ENCODE assay signal across 14 cellular contexts in the genomic region with DNA sequence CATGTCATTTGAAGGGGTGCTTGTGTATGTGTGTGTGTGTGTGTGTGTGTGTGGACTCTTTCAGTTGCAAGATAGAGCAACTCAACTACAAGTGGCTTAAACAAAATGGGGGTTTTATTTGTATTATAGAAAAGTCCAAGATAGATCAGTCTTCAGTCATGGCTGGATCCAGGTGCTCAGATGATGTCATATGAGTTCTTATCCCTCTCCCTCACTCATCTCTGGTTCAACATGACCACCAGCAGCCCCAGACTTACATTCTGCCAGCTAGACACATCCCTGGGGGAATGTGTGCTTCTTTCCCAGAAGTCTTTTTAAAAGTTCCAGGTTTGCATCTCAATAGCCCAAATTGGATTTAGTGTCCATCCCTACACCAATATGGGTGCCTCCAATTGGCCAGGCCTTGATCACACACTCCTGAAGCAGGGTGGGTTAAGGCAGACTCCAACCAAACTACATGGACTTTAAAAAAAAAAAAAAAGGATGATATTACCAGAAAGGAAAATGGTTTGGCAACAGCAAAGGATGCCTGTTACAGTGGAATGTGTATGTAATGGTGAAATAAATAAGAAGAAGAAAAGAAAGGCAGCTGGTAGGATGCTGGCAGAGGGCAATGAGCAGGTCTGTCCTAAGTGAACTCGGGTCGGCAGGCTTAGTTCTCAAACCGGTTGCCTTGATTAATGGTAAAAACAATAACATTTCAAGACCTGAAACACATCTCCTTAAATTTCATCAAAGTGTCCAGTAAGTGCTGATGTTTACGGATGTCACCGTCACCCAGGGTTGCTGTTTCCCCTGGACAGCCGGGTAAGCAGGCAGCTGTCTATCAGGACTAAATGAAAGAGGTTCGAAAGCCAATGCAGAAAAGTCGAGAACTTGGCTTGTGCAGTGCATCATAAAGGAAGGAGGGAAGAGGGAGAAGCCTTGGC.
DNase-seq lines count a peak whose midpoint lies in the region; ATAC-seq and TF ChIP-seq lines count a peak whose summit lies in the region.
"Had no signal": no experiment of that assay in that cellular context is flagged by ENCODE, and none has a peak within 500 bp of the region (broad histone marks: within the 10 kb centered on the region; RNA-seq: fewer than 3 reads in every experiment).

No MANE protein-coding gene starts in this region.

- no peak overlapping the region; the same call in 1 of the 2 replicates for H4K91ac ChIP-seq in IMR-90 (ENCODE audit: insufficient read depth, low read depth, low read length)

- H3K23ac ChIP-seq in IMR-90 (ENCODE audit: low read depth, low read length), result 0 out of 2 replicates have a peak overlapping the region, but pooled peaks have one; percentile 22

- peak overlapping the region; percentile 30 for H2BK5ac ChIP-seq in IMR-90 (ENCODE audit: low read depth, low read length, poor library complexity, severe bottlenecking)

- no peak for TF ChIP-seq CTCF in C4-2B (conservative IDR thresholded peaks at IDR 0.05)
- no peak for TF ChIP-seq CTCF in IMR-90 (conservative IDR thresholded peaks at IDR 0.05; ENCODE audit: low read depth, low read length)
- TF ChIP-seq CTCF in chondrocyte (IDR thresholded peaks at IDR 0.05), result no peak
- TF ChIP-seq CTCF in osteoblast (IDR thresholded peaks at IDR 0.05; ENCODE audit: extremely low read depth, low read depth, low read length), result no peak

- in situ Hi-C loops in IMR-90 (cut with MboI; ENCODE audit: low sequenced_read_pairs), result loop anchor here (10.0 kb wide), 2 partner anchors 303 to 383 kb away; partner anchors contain the start of gene RBPJ

- no TSS peak for BruUV-seq in IMR-90 (replicated peaks; lab: Mats Ljungman, UMichigan)

- H4K20me1 ChIP-seq in IMR-90 (ENCODE audit: insufficient read depth, low read length) (no peaks in the 10 kb centered on the region), osteoblast (ENCODE audit: insufficient read depth, low read length) (no peaks in the 10 kb centered on the region)

- peak overlapping the region; percentile 40; the same call in 1 of the 2 replicates for H2AK5ac ChIP-seq in IMR-90 (ENCODE audit: low read depth, low read length)

- peaks cover 35% of the 10 kb centered on the region for H3K4me1 Mint-ChIP-seq in chondrocyte (ENCODE audit: low read depth)
- H3K4me1 Mint-ChIP-seq: activated CD4-positive, alpha-beta T cell treated with anti-CD3 and anti-CD28 coated beads, Interleukin-2, amount 10 ng/mL, durations not matched to agents 7 days and 5 days had no signal

- TF ChIP-seq RAD21 in IMR-90 (IDR thresholded peaks at IDR 0.05; ENCODE audit: low read length), result no peak

- POLR2A ChIA-PET in IMR-90 (lab: Charles Lee; ENCODE audit: unreplicated experiment), result no interaction called here

- H3K79me2 ChIP-seq in osteoblast (ENCODE audit: insufficient read depth, low read length), result no peaks in the 10 kb centered on the region

- peak overlapping the region; percentile 35 for H3K27ac Mint-ChIP-seq in chondrocyte (ENCODE audit: unreplicated experiment)
- H3K27ac Mint-ChIP-seq: activated CD4-positive, alpha-beta T cell treated with anti-CD3 and anti-CD28 coated beads, Interleukin-2, amount 10 ng/mL, durations not matched to agents 7 days and 5 days; H9 had no signal

- intact Hi-C loops in IMR-90 (cut with micrococcal nuclease), result loop anchor here (5.0 to 10.0 kb wide), 2 partner anchors 151 to 703 kb away; no protein-coding TSS in a partner anchor

- peak overlapping the region; percentile 33; the same call in 1 of the 2 replicates for H3K27ac ChIP-seq in C4-2B
- H3K27ac ChIP-seq in IMR-90 (ENCODE audit: insufficient read depth, low read length), result no peak overlapping the region
- peak overlapping the region; percentile 90 for H3K27ac ChIP-seq in osteoblast (ENCODE audit: low read depth, low read length)
- H3K27ac ChIP-seq: SK-N-MC had no signal

- H3K4me3 Mint-ChIP-seq in chondrocyte (ENCODE audit: unreplicated experiment), result no peak overlapping the region
- H3K4me3 Mint-ChIP-seq: activated CD4-positive, alpha-beta T cell treated with anti-CD3 and anti-CD28 coated beads, Interleukin-2, amount 10 ng/mL, durations not matched to agents 7 days and 5 days; H9 had no signal

- H3K9me3 Mint-ChIP-seq in chondrocyte (ENCODE audit: low read depth), result no peaks in the 10 kb centered on the region
- H3K9me3 Mint-ChIP-seq: activated CD4-positive, alpha-beta T cell treated with anti-CD3 and anti-CD28 coated beads, Interleukin-2, amount 10 ng/mL, durations not matched to agents 7 days and 5 days had no signal

- H2BK15ac ChIP-seq in IMR-90 (ENCODE audit: low read depth, low read length), result peak overlapping the region; percentile 55; the same call in 1 of the 3 replicates

- WGBS in IMR-90 (ENCODE audit: extremely low coverage in 2 of 2, insufficient read length in 1 of 2), 2 experiments, result 60% methylated on average over 1 of the region's 8 CpGs; no CpG with 5 or more reads in 1 of the 2 experiments

- H3K4me2 ChIP-seq in IMR-90 (ENCODE audit: low read depth, low read length) (peak overlapping the region; percentile 21), osteoblast (ENCODE audit: insufficient read depth, low read length) (peak overlapping the region; percentile 70)

- no peak overlapping the region for H2AK9ac ChIP-seq in IMR-90 (replicated peaks; ENCODE audit: low read depth, low read length, poor library complexity)

- dilution Hi-C loops in IMR-90 (cut with HindIII; ENCODE audit: low sequenced_read_pairs, unreplicated experiment), result no loop called here

- H3K27me3 ChIP-seq in IMR-90 (ENCODE audit: control insufficient read depth, insufficient read depth, low read length), result peaks cover 5% of the 10 kb centered on the region
- no peaks in the 10 kb centered on the region for H3K27me3 ChIP-seq in osteoblast (ENCODE audit: insufficient read depth, low read length)

- H3K18ac ChIP-seq in IMR-90 (ENCODE audit: low read depth, low read length), result peak overlapping the region; percentile 65

- H3K79me1 ChIP-seq in IMR-90 (ENCODE audit: low read depth in 1 of 2, low read length in 2 of 2), result no peaks in the 10 kb centered on the region

- CTCF ChIA-PET in IMR-90 (lab: Yijun Ruan, JAX), result interaction anchor here (0.7 to 1.9 kb wide), 2 partner anchors 34 to 963 kb away, joined by 4 to 7 read pairs; no protein-coding TSS in a partner anchor

- H4K8ac ChIP-seq in IMR-90 (ENCODE audit: low read depth in 2 of 2, low read length in 2 of 2), result peak overlapping the region in 1 of 2 experiments; percentile 33; a peak in 2 of 4 replicates

- H3K4me1 ChIP-seq in IMR-90 (ENCODE audit: control insufficient read depth, insufficient read depth, low read length) (peaks cover 16% of the 10 kb centered on the region), osteoblast (ENCODE audit: insufficient read depth, low read length) (peaks cover 44% of the 10 kb centered on the region)

- H2BK20ac ChIP-seq in IMR-90 (ENCODE audit: low read depth, low read length), result 0 out of 2 replicates have a peak overlapping the region, but pooled peaks have one; percentile 3

- H3K56ac ChIP-seq in IMR-90 (ENCODE audit: extremely low read depth, insufficient read depth, low read length), result no peak overlapping the region

- TF ChIP-seq POLR2A in IMR-90 (IDR thresholded peaks at IDR 0.05; ENCODE audit: low read depth, low read length), result no peak

- ATAC-seq in IMR-90 (ENCODE audit: low read depth) (no peak; the same call in 1 of the 2 replicates), HG03175 (IDR thresholded peaks at IDR 0.05; ENCODE audit: unreplicated experiment) (no peak)
- ATAC-seq: K562 had no signal

- peak overlapping the region; percentile 25 for H2BK120ac ChIP-seq in IMR-90 (ENCODE audit: low read depth, low read length)

- no peaks in the 10 kb centered on the region for H3K9me3 ChIP-seq in IMR-90 (ENCODE audit: control insufficient read depth, insufficient read depth, low read length)
- no peaks in the 10 kb centered on the region for H3K9me3 ChIP-seq in osteoblast (ENCODE audit: low read depth, low read length)

- H2AFZ ChIP-seq in IMR-90 (replicated peaks; ENCODE audit: low read length, poor library complexity) (no peak overlapping the region), osteoblast (ENCODE audit: low read length) (no peak overlapping the region)

- no peaks in the 10 kb centered on the region for H3K36me3 ChIP-seq in IMR-90 (ENCODE audit: control insufficient read depth, insufficient read depth, low read length)
- no peaks in the 10 kb centered on the region for H3K36me3 ChIP-seq in osteoblast (ENCODE audit: insufficient read depth, low read length)

- H3K4ac ChIP-seq in IMR-90 (ENCODE audit: low read depth, low read length), result peak overlapping the region; percentile 48; the same call in 1 of the 2 replicates

- H3K4me3 ChIP-seq in IMR-90 (ENCODE audit: insufficient read depth, low read depth, low read length) (no peak overlapping the region), osteoblast (ENCODE audit: insufficient read depth, low read length) (peak overlapping the region; percentile 32)
- H3K4me3 ChIP-seq: K562, SK-N-MC had no signal

- H3K9me1 ChIP-seq in IMR-90 (ENCODE audit: insufficient read depth, low read length), result peaks cover 4% of the 10 kb centered on the region; the same call in 1 of the 2 replicates

- 0 out of 2 replicates have a peak overlapping the region, but pooled peaks have one; percentile 20 for H3K14ac ChIP-seq in IMR-90 (replicated peaks; ENCODE audit: low read depth, low read length)

- H4K5ac ChIP-seq in IMR-90 (ENCODE audit: low read depth, low read length), result peak overlapping the region; percentile 53; the same call in 1 of the 2 replicates

- DNase-seq in IMR-90, result no peak
- DNase-seq in chondrocyte (ENCODE audit: low spot score), result no peak
- no peak for DNase-seq in osteoblast (ENCODE audit: insufficient read length, low spot score, missing footprints)
- DNase-seq in NCI-H2081 treated with DMSO at 0.1 percent for 48 hours (lab: John Stamatoyannopoulos, UW), result no peak
- DNase-seq in NCI-H2107 (lab: John Stamatoyannopoulos, UW), result no peak
- no peak for DNase-seq in amygdala (lab: John Stamatoyannopoulos, UW)
- DNase-seq: activated CD4-positive, alpha-beta T cell treated with anti-CD3 and anti-CD28 coated beads, Interleukin-2, amount 10 ng/mL, durations not matched to agents 7 days and 5 days; activated naive CD4-positive, alpha-beta T cell treated with Interleukin-2 at 50 U/mL for 16 hours; H9; NCI-H524 had no signal

- no peaks in the 10 kb centered on the region for H3K36me3 Mint-ChIP-seq in chondrocyte (ENCODE audit: low read depth)

- H3K27me3 Mint-ChIP-seq in chondrocyte (ENCODE audit: low read depth), result no peaks in the 10 kb centered on the region

- no peak overlapping the region; the same call in 1 of the 2 replicates for H3K9ac ChIP-seq in IMR-90 (ENCODE audit: low read depth, low read length)

TF ChIP-seq in IMR-90, 13 proteins besides CTCF, POLR2A, EP300 and RAD21 (continues in another document):
- TF ChIP-seq BHLHE40 (IDR thresholded peaks at IDR 0.05; ENCODE audit: low read depth, low read length), result no peak
- no peak for TF ChIP-seq SMC3 (IDR thresholded peaks at IDR 0.05; ENCODE audit: low read depth, low read length)
- TF ChIP-seq RCOR1 (IDR thresholded peaks at IDR 0.05; ENCODE audit: insufficient replicate concordance, low read length), result no peak
